In genomic region chr20:10369723-10370090, GRCh38 we compare ENCODE assay signal across 1 cellular context.
TF ChIP-seq lines count a peak whose summit lies in the region.

No MANE protein-coding gene starts in this region.

TF ChIP-seq in GM12878, 131 proteins besides CTCF, POLR2A, EP300 and RAD21 (continued from another document):
- no peak for TF ChIP-seq CUX1 (IDR thresholded peaks at IDR 0.05; ENCODE audit: insufficient replicate concordance, low read depth, low read length)
- no peak for TF ChIP-seq SMARCA5 (IDR thresholded peaks at IDR 0.05)
- TF ChIP-seq KAT2A (conservative IDR thresholded peaks at IDR 0.05; ENCODE audit: control insufficient read depth, low read depth, low read length): no peak
- TF ChIP-seq CBFB (IDR thresholded peaks at IDR 0.05; ENCODE audit: low read depth): no peak
- no peak for TF ChIP-seq BMI1 (IDR thresholded peaks at IDR 0.05; ENCODE audit: borderline replicate concordance)
- TF ChIP-seq PRDM15 (CRISPR knock-in tag; IDR thresholded peaks at IDR 0.05): no peak
- no peak for TF ChIP-seq TCF12 (IDR thresholded peaks at IDR 0.05; ENCODE audit: low read depth, low read length)
- no peak for TF ChIP-seq ZBTB40 (IDR thresholded peaks at IDR 0.05; ENCODE audit: borderline replicate concordance)
